17 cellular contexts compared by ENCODE assay signal in the genomic region with DNA sequence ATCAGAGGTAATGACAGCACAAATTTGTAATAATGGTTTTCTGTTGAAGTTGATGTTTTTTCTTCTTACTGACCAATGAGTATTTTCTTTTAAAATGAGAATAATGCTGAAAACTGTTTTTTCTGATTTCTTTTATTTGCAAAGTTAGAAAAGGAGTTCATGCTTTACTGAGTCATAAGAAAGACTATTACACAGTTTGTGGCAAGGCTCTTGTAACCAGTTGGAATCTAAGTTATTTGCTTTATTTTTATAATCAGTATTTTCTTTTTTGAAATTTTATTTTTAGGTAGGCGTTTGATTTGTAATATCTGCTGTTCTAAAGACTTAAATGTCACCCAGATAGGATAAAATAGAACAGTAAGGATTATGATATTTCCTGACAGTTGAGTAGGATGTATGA. TPM values are rescaled to one million over a fixed set of nuclear protein-coding genes. Genes with fewer than 3 reads are reported as not detected.
DNase-seq lines count a peak whose midpoint lies in the region; ATAC-seq, FAIRE-seq and TF ChIP-seq lines count a peak whose summit lies in the region.
"Had no signal": no experiment of that assay in that cellular context is flagged by ENCODE, and none has a peak within 500 bp of the region (broad histone marks: within the 10 kb centered on the region; RNA-seq: fewer than 3 reads in every experiment).

No MANE protein-coding gene starts in this region.

- POLR2A ChIA-PET in K562 (lab: Yijun Ruan, JAX) = no interaction called here

- H3K4me1 ChIP-seq in GM23248 (ENCODE audit: insufficient read depth) = peaks cover 32% of the 10 kb centered on the region
- no peaks in the 10 kb centered on the region for H3K4me1 ChIP-seq in K562 (replicated peaks in 1 of 2; ENCODE audit: control insufficient read depth in 2 of 2, insufficient read depth in 2 of 2, low read length in 2 of 2)
- no peaks in the 10 kb centered on the region for H3K4me1 ChIP-seq in lower lobe of right lung
- no peaks in the 10 kb centered on the region for H3K4me1 ChIP-seq in tibial nerve
- H3K4me1 ChIP-seq: Peyer's patch had no signal

- peaks cover 51% of the 10 kb centered on the region for H3K36me3 Mint-ChIP-seq in activated naive CD8-positive, alpha-beta T cell treated with anti-CD3 and anti-CD28 coated beads, Interleukin-2, amount 50 U/mL, for 24 hours (ENCODE audit: low read depth)

- H3K9me2 ChIP-seq in GM23248 (ENCODE audit: insufficient read depth) = no peaks in the 10 kb centered on the region

- H3K4me3 ChIP-seq in GM23248 (no peak overlapping the region), K562 (no peak overlapping the region), lower lobe of right lung (no peak overlapping the region), tibial nerve (no peak overlapping the region)
- H3K4me3 ChIP-seq: Peyer's patch had no signal

- H3K79me2 ChIP-seq in GM23248 (ENCODE audit: insufficient read depth) = no peaks in the 10 kb centered on the region
- H3K79me2 ChIP-seq in K562 (ENCODE audit: control insufficient read depth, insufficient read depth, low read length) = no peaks in the 10 kb centered on the region

- DNase-seq in GM23248 (peak; percentile 71), K562 (ENCODE audit: extremely low read depth in 1 of 4, low spot score in 3 of 4) (no peak), hepatic stellate cell (ENCODE audit: low spot score) (peak; percentile 19), stromal cell of bone marrow (ENCODE audit: low read depth) (peak; percentile 26), lower lobe of right lung (no peak), tibial nerve (ENCODE audit: low spot score in 2 of 2) (no peak)
- DNase-seq in activated naive CD8-positive, alpha-beta T cell treated with anti-CD3 and anti-CD28 coated beads, Interleukin-2, amount 50 U/mL, for 24 hours = no peak
- DNase-seq: CD4-positive, alpha-beta memory T cell; DMS 273 treated with DMSO at 0.1 percent for 48 hours; H7; Karpas-422; MM.1S; NCI-H1092 treated with DMSO at 0.1 percent for 48 hours; NCI-H510A treated with DMSO at 0.1 percent for 48 hours; Peyer's patch had no signal

- WGBS in GM23248 (ENCODE audit: low coverage in 1 of 2, low lambda C conversion rate in 2 of 2, missing lambda C conversion rate in 2 of 2), 2 experiments = 63 to 68% methylated on average over 1 of the region's 1 CpG
- WGBS in K562 (ENCODE audit: insufficient coverage, low coverage, missing lambda C conversion rate) = 76% methylated on average over 1 of the region's 1 CpG
- 57 to 69% methylated on average over 1 of the region's 1 CpG for WGBS in tibial nerve, 2 donors

- no peak for TF ChIP-seq RAD21 in K562 (CRISPR knock-in tag; conservative IDR thresholded peaks at IDR 0.05 in 1 of 2, IDR thresholded peaks at IDR 0.05 in 1 of 2)

- in situ Hi-C loops in GM23248 (cut with MboI) = no loop called here
- in situ Hi-C loops in K562 (cut with MboI) = no loop called here

- ATAC-seq in K562 (no peak), lower lobe of right lung (no peak)
- ATAC-seq in activated naive CD8-positive, alpha-beta T cell treated with anti-CD3 and anti-CD28 coated beads, Interleukin-2, amount 50 U/mL, for 24 hours = no peak
- ATAC-seq: Right ventricle myocardium inferior had no signal

- TF ChIP-seq CTCF in K562 (IDR thresholded peaks at IDR 0.05 in 2 of 3, conservative IDR thresholded peaks at IDR 0.05 in 1 of 3; ENCODE audit: insufficient read depth in 2 of 3, low read depth in 1 of 3, low read length in 3 of 3) (no peak), lower lobe of right lung (IDR thresholded peaks at IDR 0.05) (no peak), tibial nerve (IDR thresholded peaks at IDR 0.05) (no peak)

- CTCF ChIA-PET in K562 (lab: Yijun Ruan, JAX; ENCODE audit: low intra/inter-chr PET ratio) = no interaction called here

- H4K20me1 ChIP-seq in GM23248 (ENCODE audit: insufficient read depth) = no peaks in the 10 kb centered on the region
- no peaks in the 10 kb centered on the region for H4K20me1 ChIP-seq in K562 (replicated peaks; ENCODE audit: control insufficient read depth, insufficient read depth, low read length)

- H3K27ac ChIP-seq in GM23248 (peak overlapping the region; percentile 40), K562 (ENCODE audit: extremely low read depth, low read depth, low read length) (no peak overlapping the region), lower lobe of right lung (no peak overlapping the region), tibial nerve (no peak overlapping the region)
- H3K27ac ChIP-seq: Peyer's patch had no signal

- intact Hi-C loops in K562 (cut with micrococcal nuclease) (no loop called here), lower lobe of right lung (cut with DNase I) (no loop called here)

- no peak for TF ChIP-seq POLR2A in K562 (conservative IDR thresholded peaks at IDR 0.05)
- TF ChIP-seq POLR2A in tibial nerve (IDR thresholded peaks at IDR 0.05) = no peak

- H3K9me3 ChIP-seq in GM23248 (ENCODE audit: low read depth) (no peaks in the 10 kb centered on the region), K562 (replicated peaks; ENCODE audit: control insufficient read depth, insufficient read depth, low read depth, low read length) (no peaks in the 10 kb centered on the region), lower lobe of right lung (no peaks in the 10 kb centered on the region), tibial nerve (peaks cover 0 to under 1% (median 0%) of the 10 kb centered on the region in 4 donors)
- H3K9me3 ChIP-seq: Peyer's patch had no signal

- H3K9me1 ChIP-seq in K562 (ENCODE audit: control insufficient read depth, insufficient read depth, low read length) = no peaks in the 10 kb centered on the region

- H3K9ac ChIP-seq in GM23248 (0 out of 2 replicates have a peak overlapping the region, but pooled peaks have one; percentile 19), K562 (ENCODE audit: insufficient read depth in 1 of 2, low read depth in 2 of 2, low read length in 2 of 2) (no peak overlapping the region)

- TF ChIP-seq EP300 in K562 (IDR thresholded peaks at IDR 0.05; ENCODE audit: low read length) (no peak), tibial nerve (IDR thresholded peaks at IDR 0.05) (no peak)

- BruUV-seq in K562 (replicated peaks; lab: Mats Ljungman, UMichigan) = no TSS peak

- peak; percentile 11 for FAIRE-seq in K562 (lab: Jason Lieb, UNC)
- FAIRE-seq: GM19239 had no signal

- H2AFZ ChIP-seq in GM23248 = no peak overlapping the region
- H2AFZ ChIP-seq in K562 (ENCODE audit: low read depth, low read length) = no peak overlapping the region

- H3K27ac Mint-ChIP-seq in activated naive CD8-positive, alpha-beta T cell treated with anti-CD3 and anti-CD28 coated beads, Interleukin-2, amount 50 U/mL, for 24 hours = no peak overlapping the region

- H3K9me3 Mint-ChIP-seq in activated naive CD8-positive, alpha-beta T cell treated with anti-CD3 and anti-CD28 coated beads, Interleukin-2, amount 50 U/mL, for 24 hours = no peaks in the 10 kb centered on the region

- no peaks in the 10 kb centered on the region for H3K27me3 Mint-ChIP-seq in activated naive CD8-positive, alpha-beta T cell treated with anti-CD3 and anti-CD28 coated beads, Interleukin-2, amount 50 U/mL, for 24 hours
- H3K27me3 Mint-ChIP-seq: CD4-positive, alpha-beta memory T cell had no signal

- H3K27me3 ChIP-seq in GM23248 (replicated peaks; ENCODE audit: insufficient read depth) (no peaks in the 10 kb centered on the region), K562 (ENCODE audit: control insufficient read depth in 2 of 2, insufficient read depth in 2 of 2, low read length in 2 of 2) (no peaks in the 10 kb centered on the region), lower lobe of right lung (ENCODE audit: low read depth) (no peaks in the 10 kb centered on the region), tibial nerve (no peaks in the 10 kb centered on the region)
- H3K27me3 ChIP-seq: Peyer's patch had no signal

- H3K4me3 Mint-ChIP-seq in activated naive CD8-positive, alpha-beta T cell treated with anti-CD3 and anti-CD28 coated beads, Interleukin-2, amount 50 U/mL, for 24 hours = no peak overlapping the region
- H3K4me3 Mint-ChIP-seq: CD4-positive, alpha-beta memory T cell had no signal

- H3K4me1 Mint-ChIP-seq in activated naive CD8-positive, alpha-beta T cell treated with anti-CD3 and anti-CD28 coated beads, Interleukin-2, amount 50 U/mL, for 24 hours = no peaks in the 10 kb centered on the region

- H3K36me3 ChIP-seq in GM23248 (ENCODE audit: low read depth) (peaks cover 37% of the 10 kb centered on the region), K562 (ENCODE audit: control insufficient read depth, insufficient read depth, low read length) (peaks cover 82% of the 10 kb centered on the region), lower lobe of right lung (peaks cover 99% of the 10 kb centered on the region), tibial nerve (peaks cover 0 to 94% (median 13%) of the 10 kb centered on the region in 3 donors)

- peak overlapping the region; percentile 63 for H3K4me2 ChIP-seq in GM23248 (ENCODE audit: unreplicated experiment)
- H3K4me2 ChIP-seq in K562 (ENCODE audit: insufficient read depth, low read length) = no peak overlapping the region

- H3F3A ChIP-seq in GM23248 (ENCODE audit: insufficient read depth) = peaks cover 6% of the 10 kb centered on the region

TF ChIP-seq in K562, 482 proteins besides CTCF, POLR2A, EP300 and RAD21 (continues in another document):
- TF ChIP-seq CEBPG (CRISPR knock-in tag; IDR thresholded peaks at IDR 0.05) (no peak), CEBPG (tag; conservative IDR thresholded peaks at IDR 0.05 in 1 of 2, IDR thresholded peaks at IDR 0.05 in 1 of 2) (no peak), RAD51 (IDR thresholded peaks at IDR 0.05; ENCODE audit: borderline replicate concordance, low read depth) (no peak)

RNA-seq across cellular contexts. Expression of a gene that starts 25.5 kb away (rescaled TPM):
- 19.7 and 20.0 TPM in 2 replicates for total RNA-seq in GM23248 (2014; rRNA removed; shearing (Covaris generic))
- polyA plus RNA-seq in GM23248 (2016; fragmentation: Nextera tagmentation; extraction: Ambion mirVana) (21.3 and 22.0 TPM in 2 replicates), K562 (2011; rRNA removed) (33.2 and 42.8 TPM in 2 replicates), K562 (2014; fragmentation: Illumina TruSeq; extraction: Trizol) (39.2 and 47.0 TPM in 2 replicates), K562 (2014; fragmentation: Nextera tagmentation; extraction: Ambion mirVana) (10 to 100 TPM; 23.9 to 30.3 TPM), K562 (2014; rRNA removed) (29.0 and 31.9 TPM in 2 replicates)
- 45.0 and 132 TPM in 2 replicates for total RNA-seq in K562 (2011; cell fraction: chromatin; rRNA removed; ENCODE audit: low replicate concordance)
- 21.7 and 27.0 TPM in 2 replicates for total RNA-seq in K562 (2011; cell fraction: nucleolus; rRNA removed)
- 46.1 and 73.2 TPM in 2 replicates for total RNA-seq in K562 (2011; cell fraction: nucleoplasm; rRNA removed)
- total RNA-seq in K562 (2014; rRNA removed) (22.0 and 24.8 TPM in 2 replicates), K562 (2014; rRNA removed; fragmentation: Illumina TruSeq; extraction: Trizol) (44.8 and 55.0 TPM in 2 replicates), K562 (2015; rRNA removed; fragmentation: Illumina TruSeq; extraction: Trizol) (38.5 and 45.3 TPM in 2 replicates), K562 (2021) (29.6 and 32.2 TPM in 2 replicates), lower lobe of right lung (33.8 TPM), tibial nerve (10 to 100 TPM; 31.4 to 49.0 (median 37.1) TPM)
- polyA plus RNA-seq in K562 (2011; cell fraction: cytosol; rRNA removed) = 3.7 and 9.3 TPM in 2 replicates
- polyA plus RNA-seq in K562 (2011; cell fraction: nucleus; rRNA removed) = 50.2 and 75.1 TPM in 2 replicates
- polyA plus RNA-seq in K562 (2012) = 21.9 and 22.3 TPM in 2 replicates
- polyA minus RNA-seq in K562 (2011; rRNA and poly(A)+ RNA removed) = 33.4 and 40.3 TPM in 2 replicates
- polyA minus RNA-seq in K562 (2011; cell fraction: cytosol; rRNA and poly(A)+ RNA removed) = 10.6 and 12.2 TPM in 2 replicates
- polyA minus RNA-seq in K562 (2011; cell fraction: nucleus; rRNA and poly(A)+ RNA removed) = 26.8 and 41.8 TPM in 2 replicates

Comparison
In these comparisons a context has a peak if more than half of its experiments do, and no peak if none do; other contexts are left out.
1. DNase-seq: peak in GM23248 (single experiment), hepatic stellate cell (single experiment) and stromal cell of bone marrow (single experiment); none in K562 (0 of 4), lower lobe of right lung (single experiment), activated naive CD8-positive, alpha-beta T cell treated with anti-CD3 and anti-CD28 coated beads, Interleukin-2, amount 50 U/mL, for 24 hours (single experiment) and tibial nerve (0 of 2).